20 cellular contexts compared by ENCODE assay signal in the genomic region with DNA sequence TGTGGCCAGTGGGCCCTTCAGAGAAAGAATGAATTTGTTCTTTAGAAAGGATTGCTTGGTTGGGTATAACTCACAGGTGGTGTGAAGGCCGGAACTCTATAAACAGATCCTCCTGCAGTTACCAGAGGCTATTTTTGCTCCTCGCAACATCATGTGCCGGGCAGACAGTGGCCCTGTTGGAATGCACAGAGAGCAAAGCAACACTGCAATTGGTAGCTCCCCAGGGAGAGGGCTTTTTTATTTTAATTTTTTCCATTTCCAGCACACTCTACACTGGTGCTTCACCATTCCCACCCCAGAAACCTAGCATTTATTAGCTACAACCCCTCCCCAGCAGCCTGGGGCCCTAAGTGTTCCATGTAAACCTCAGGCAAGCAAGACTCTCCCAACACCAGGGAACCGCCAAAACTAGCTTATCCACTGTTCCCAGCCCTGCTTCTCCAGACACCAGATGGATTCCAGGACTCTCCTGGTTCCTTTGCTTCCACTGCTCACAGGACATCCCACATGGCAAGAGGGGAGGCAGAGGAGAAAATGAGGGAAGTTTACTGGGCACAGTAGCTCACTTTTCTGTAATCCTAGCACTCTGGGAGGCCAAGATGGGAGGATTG.
DNase-seq lines count a peak whose midpoint lies in the region; ATAC-seq and TF ChIP-seq lines count a peak whose summit lies in the region.
"Had no signal": no experiment of that assay in that cellular context is flagged by ENCODE, and none has a peak within 500 bp of the region (broad histone marks: within the 10 kb centered on the region; RNA-seq: fewer than 3 reads in every experiment).

No MANE protein-coding gene starts in this region.

- no CpG with 5 or more reads among the region's 4 CpGs for WGBS in trophoblast cell (ENCODE audit: extremely low coverage, insufficient coverage, insufficient read length)

- H3K79me2 ChIP-seq in trophoblast cell (ENCODE audit: control insufficient read depth, insufficient read depth, low read length, poor library complexity), result no peaks in the 10 kb centered on the region

- no peak overlapping the region for H4K12ac ChIP-seq in trophoblast cell (ENCODE audit: low read depth, low read length)

- ATAC-seq in left cardiac atrium, result peak; percentile 78 to 84
- no peak for ATAC-seq in T-helper 17 cell
- ATAC-seq: GM12878, PC-3 had no signal

- H3K9ac ChIP-seq in trophoblast cell (ENCODE audit: low read length), result no peak overlapping the region

- H2BK12ac ChIP-seq in trophoblast cell (ENCODE audit: low read length), result peak overlapping the region; percentile 9

- H2BK120ac ChIP-seq in trophoblast cell (ENCODE audit: insufficient read depth, low read length, poor library complexity), result no peak overlapping the region

- peak; percentile 70 for DNase-seq in ELF-1 (ENCODE audit: low read depth, low spot score)
- peak; percentile 4 for DNase-seq in cerebellum (ENCODE audit: low spot score)
- DNase-seq in left cardiac atrium, result peak; percentile 21
- no peak for DNase-seq in trophoblast cell
- no peak for DNase-seq in T-helper 17 cell
- no peak for DNase-seq in BE2C
- no peak for DNase-seq in stimulated activated CD4-positive, alpha-beta T cell treated with anti-CD3 and anti-CD28 coated beads, Interleukin-4, amount 100 ng/mL, for 1 hour
- DNase-seq in NCI-H510A (lab: John Stamatoyannopoulos, UW), result no peak
- DNase-seq: 8988T, COR-L47, DMS 273 treated with DMSO at 0.1 percent for 48 hours, DND-41, GF-D8, GOT3, NCI-H1105, NCI-H1694, NCI-H748 treated with DMSO at 0.1 percent for 48 hours, PC-3, RPMI8226 had no signal

- TF ChIP-seq CTCF in BE2C (IDR thresholded peaks at IDR 0.05; ENCODE audit: low read depth, low read length), result no peak

- H4K91ac ChIP-seq in trophoblast cell (ENCODE audit: low read depth, low read length), result no peak overlapping the region

- intact Hi-C loops in left cardiac atrium (cut with DNase I), result loop anchor here in 1 of 2 donors (2.0 kb wide), 1 partner anchor 75 kb away; a partner anchor contains a TSS

- no peak overlapping the region for H3K14ac ChIP-seq in trophoblast cell (ENCODE audit: low read length)

- no peak overlapping the region for H3K23ac ChIP-seq in trophoblast cell (ENCODE audit: low read length)

- H3K4me1 Mint-ChIP-seq in T-helper 17 cell, result no peaks in the 10 kb centered on the region

- H3K79me1 ChIP-seq in trophoblast cell (ENCODE audit: low read length), result no peaks in the 10 kb centered on the region

- H2AFZ ChIP-seq in trophoblast cell (ENCODE audit: insufficient read depth, low read length, poor library complexity), result no peak overlapping the region

- H3K4me1 ChIP-seq in trophoblast cell (ENCODE audit: control insufficient read depth in 1 of 2, insufficient read depth in 2 of 2, low read length in 2 of 2) (peaks cover 0 to 6% of the 10 kb centered on the region in 2 experiments), BE2C (no peaks in the 10 kb centered on the region)

- H3K27ac ChIP-seq in trophoblast cell (ENCODE audit: low read depth, low read length), result no peak overlapping the region

- no peak overlapping the region for H3K4me2 ChIP-seq in trophoblast cell (ENCODE audit: low read length)

- H3K27me3 ChIP-seq in trophoblast cell (ENCODE audit: insufficient read depth, low read length) (no peaks in the 10 kb centered on the region), BE2C (no peaks in the 10 kb centered on the region)

- H3K36me3 Mint-ChIP-seq in T-helper 17 cell (ENCODE audit: low read depth), result no peaks in the 10 kb centered on the region

- H2BK5ac ChIP-seq in trophoblast cell (ENCODE audit: low read depth, low read length, poor library complexity), result no peak overlapping the region

- no peaks in the 10 kb centered on the region for H3K27me3 Mint-ChIP-seq in T-helper 17 cell

- H3K4me3 ChIP-seq in trophoblast cell (ENCODE audit: low read depth, low read length) (no peak overlapping the region), BE2C (ENCODE audit: low read depth, low read length) (no peak overlapping the region)
- H3K4me3 ChIP-seq: GM12878 had no signal

- H3K9me3 ChIP-seq in trophoblast cell (ENCODE audit: insufficient read depth, low read depth, low read length) (no peaks in the 10 kb centered on the region), T-helper 17 cell (ENCODE audit: control insufficient read depth, low read length, poor library complexity, severe bottlenecking) (no peaks in the 10 kb centered on the region), BE2C (no peaks in the 10 kb centered on the region)

- H4K8ac ChIP-seq in trophoblast cell (ENCODE audit: low read depth, low read length), result no peak overlapping the region

- no peak overlapping the region for H2AK5ac ChIP-seq in trophoblast cell (ENCODE audit: low read length)

- no peak overlapping the region for H3K18ac ChIP-seq in trophoblast cell (ENCODE audit: low read length)

- no peak overlapping the region for H3K27ac Mint-ChIP-seq in T-helper 17 cell

- H3K4ac ChIP-seq in trophoblast cell (ENCODE audit: low read depth, low read length), result no peak overlapping the region

- H3K4me3 Mint-ChIP-seq in T-helper 17 cell, result no peak overlapping the region

- H3K36me3 ChIP-seq in trophoblast cell (ENCODE audit: control insufficient read depth in 1 of 2, insufficient read depth in 2 of 2, low read length in 2 of 2) (no peaks in the 10 kb centered on the region), BE2C (no peaks in the 10 kb centered on the region)

Comparison
In these comparisons a context has a peak if more than half of its experiments do, and no peak if none do; other contexts are left out.
1. DNase-seq: peak in ELF-1 (single experiment), cerebellum (single experiment) and left cardiac atrium (single experiment); none in trophoblast cell (0 of 2), T-helper 17 cell (0 of 3), BE2C (single experiment), stimulated activated CD4-positive, alpha-beta T cell treated with anti-CD3 and anti-CD28 coated beads, Interleukin-4, amount 100 ng/mL, for 1 hour (single experiment) and NCI-H510A (single experiment).